Comparison of ENCODE assay signal across 21 cellular contexts in genomic region chr4:106818764-106819163, GRCh38.
DNase-seq lines count a peak whose midpoint lies in the region; TF ChIP-seq lines count a peak whose summit lies in the region.
"Had no signal": no experiment of that assay in that cellular context is flagged by ENCODE, and none has a peak within 500 bp of the region (broad histone marks: within the 10 kb centered on the region; RNA-seq: fewer than 3 reads in every experiment).

No MANE protein-coding gene starts in this region.

- no peaks in the 10 kb centered on the region for H3K9me2 ChIP-seq in OCI-LY7 (ENCODE audit: insufficient read depth, low read length)

- H3K27me3 Mint-ChIP-seq in neural crest cell (ENCODE audit: low read depth), result peaks cover 12% of the 10 kb centered on the region
- H3K27me3 Mint-ChIP-seq: T-helper 17 cell had no signal

- no peaks in the 10 kb centered on the region for H3K4me1 Mint-ChIP-seq in neural crest cell
- H3K4me1 Mint-ChIP-seq: CD14-positive monocyte had no signal

- H4K20me1 ChIP-seq in OCI-LY7 (ENCODE audit: insufficient read depth, low read length), result no peaks in the 10 kb centered on the region

- DNase-seq in OCI-LY7 (ENCODE audit: low spot score), result no peak
- peak; percentile 19 for DNase-seq in dermis blood vessel endothelial cell
- no peak for DNase-seq in neural crest cell (ENCODE audit: low read depth, low spot score)
- no peak for DNase-seq in spleen
- DNase-seq in activated gamma-delta T cell treated with Interleukin-2 at 50 U/mL for 16 hours, result no peak
- no peak for DNase-seq in NCI-H2029 (lab: John Stamatoyannopoulos, UW)
- no peak for DNase-seq in kidney glomerular epithelial cell (lab: John Stamatoyannopoulos, UW)
- DNase-seq: activated CD4-positive, CD25-positive, alpha-beta regulatory T cell; activated CD8-positive, alpha-beta memory T cell treated with anti-CD3 and anti-CD28 coated beads for 24 hours; amygdala; cortex of kidney; left cardiac atrium; NCI-H2081 treated with DMSO at 0.1 percent for 48 hours; NCI-H748 treated with DMSO at 0.1 percent for 48 hours; RPMI8226; stimulated activated CD4-positive, alpha-beta T cell treated with anti-CD3 and anti-CD28 coated beads, Interleukin-4, amount 100 ng/mL, for 24 hours; stimulated activated CD8-positive, alpha-beta memory T cell treated with anti-CD3 and anti-CD28 coated beads, Interleukin-4, amount 100 ng/mL, for 48 hours; T-helper 17 cell had no signal

- no peak overlapping the region for H3K27ac Mint-ChIP-seq in neural crest cell (ENCODE audit: unreplicated experiment)
- H3K27ac Mint-ChIP-seq: activated T-helper 2 cell treated with anti-CD3 and anti-CD28 coated beads, Interferon-gamma antibody, Interleukin-2, Interleukin-4, amounts not matched to agents 10 μg/mL and 5 μg/mL and 100 μg/mL, durations not matched to agents 14 hours and 24 hours and 36 hours; CD14-positive monocyte; T-helper 17 cell had no signal

- no peaks in the 10 kb centered on the region for H3K79me2 ChIP-seq in OCI-LY7 (ENCODE audit: insufficient read depth, low read depth, low read length)

- peak; percentile 42 for TF ChIP-seq CTCF in C4-2B (conservative IDR thresholded peaks at IDR 0.05)
- TF ChIP-seq CTCF in OCI-LY7 (conservative IDR thresholded peaks at IDR 0.05; ENCODE audit: low read length), result peak; percentile 64
- TF ChIP-seq CTCF in neural crest cell (conservative IDR thresholded peaks at IDR 0.05), result peak; percentile 48
- no peak for TF ChIP-seq CTCF in spleen (IDR thresholded peaks at IDR 0.05 in 8 of 11, conservative IDR thresholded peaks at IDR 0.05 in 3 of 11)

- no peaks in the 10 kb centered on the region for H3K27me3 ChIP-seq in spleen (replicated peaks in 1 of 7)

- H3K4me3 Mint-ChIP-seq in neural crest cell, result no peak overlapping the region
- H3K4me3 Mint-ChIP-seq: CD14-positive monocyte, T-helper 17 cell had no signal

- no peaks in the 10 kb centered on the region for H3K4me1 ChIP-seq in OCI-LY7 (ENCODE audit: insufficient read depth, low read length, poor library complexity, severe bottlenecking)
- H3K4me1 ChIP-seq in spleen, result no peaks in the 10 kb centered on the region

- H3K4me3 ChIP-seq in OCI-LY7 (ENCODE audit: low read depth, low read length, poor library complexity, severe bottlenecking) (no peak overlapping the region), spleen (no peak overlapping the region)

- H3K9me3 ChIP-seq in OCI-LY7 (ENCODE audit: low read length), result no peaks in the 10 kb centered on the region
- peaks cover 0 to 8% (median 0%) of the 10 kb centered on the region in 8 donors for H3K9me3 ChIP-seq in spleen

- CTCF ChIA-PET in OCI-LY7 (lab: Charles Lee; ENCODE audit: unreplicated experiment), result no interaction called here

- H3K4me2 ChIP-seq in OCI-LY7 (ENCODE audit: low read length), result no peak overlapping the region

- peaks cover 8% of the 10 kb centered on the region for H3K9me3 Mint-ChIP-seq in neural crest cell
- H3K9me3 Mint-ChIP-seq: activated T-helper 2 cell treated with anti-CD3 and anti-CD28 coated beads, Interferon-gamma antibody, Interleukin-2, Interleukin-4, amounts not matched to agents 10 μg/mL and 5 μg/mL and 100 μg/mL, durations not matched to agents 14 hours and 24 hours and 36 hours had no signal

- H3K27ac ChIP-seq in C4-2B, result no peak overlapping the region
- H3K27ac ChIP-seq in OCI-LY7 (ENCODE audit: low read depth, low read length, poor library complexity, severe bottlenecking), result no peak overlapping the region
- no peak overlapping the region for H3K27ac ChIP-seq in spleen

- POLR2A ChIA-PET in OCI-LY7 (lab: Charles Lee), result no interaction called here

- WGBS in spleen, 5 donors, result 78 to 98% (median 82%) methylated on average over 1 of the region's 1 CpG

- TF ChIP-seq POLR2A in spleen (IDR thresholded peaks at IDR 0.05), result no peak

- H2AFZ ChIP-seq in OCI-LY7 (ENCODE audit: low read length), result no peak overlapping the region

- intact Hi-C loops in OCI-LY7 (cut with micrococcal nuclease; ENCODE audit: unreplicated experiment), result no loop called here
- intact Hi-C loops in spleen (cut with DNase I; ENCODE audit: low total_unique reads), result no loop called here

- no TSS peak for BruUV-seq in OCI-LY7 (replicated peaks; lab: Mats Ljungman, UMichigan)

- H3K36me3 ChIP-seq in OCI-LY7 (ENCODE audit: insufficient read depth, low read length) (no peaks in the 10 kb centered on the region), spleen (no peaks in the 10 kb centered on the region)

- peaks cover 2% of the 10 kb centered on the region for H3K36me3 Mint-ChIP-seq in neural crest cell (ENCODE audit: low read depth)
- H3K36me3 Mint-ChIP-seq: CD14-positive monocyte had no signal

Comparison
In these comparisons a context has a peak if more than half of its experiments do, and no peak if none do; other contexts are left out.
1. CTCF ChIP-seq: peak in C4-2B (single experiment), OCI-LY7 (single experiment) and neural crest cell (single experiment); none in spleen (0 of 11).